8 cellular contexts compared by ENCODE assay signal in genomic region chr7:131072505-131073091, GRCh38.
DNase-seq lines count a peak whose midpoint lies in the region; ATAC-seq lines count a peak whose summit lies in the region.

No MANE protein-coding gene starts in this region.

- no peaks in the 10 kb centered on the region for H3K27me3 Mint-ChIP-seq in natural killer cell treated with Interleukin-12 subunit alpha and Interleukin-12 subunit beta and Interleukin-15 and Interleukin-18, amount 100 ng/mL, for 72 hours

- DNase-seq in GM03348 (ENCODE audit: low spot score), result peak; percentile 34
- DNase-seq in NCI-H524 (lab: John Stamatoyannopoulos, UW), result peak; percentile 26 to 61
- DNase-seq in cerebellar cortex (ENCODE audit: low spot score), result peak; percentile 37
- no peak for DNase-seq in natural killer cell treated with Interleukin-12 subunit alpha and Interleukin-12 subunit beta and Interleukin-15 and Interleukin-18, amount 100 ng/mL, for 72 hours (ENCODE audit: low spot score)
- DNase-seq in stimulated activated CD4-positive, alpha-beta T cell treated with anti-CD3 and anti-CD28 coated beads, Interleukin-12 subunit alpha, Interleukin-12 subunit beta, amount 100 ng/mL, for 4 hours, result no peak
- DNase-seq in GDM1 (lab: John Stamatoyannopoulos, UW), result no peak

- no peaks in the 10 kb centered on the region for H3K36me3 Mint-ChIP-seq in natural killer cell treated with Interleukin-12 subunit alpha and Interleukin-12 subunit beta and Interleukin-15 and Interleukin-18, amount 100 ng/mL, for 72 hours

- H3K9me3 Mint-ChIP-seq in natural killer cell treated with Interleukin-12 subunit alpha and Interleukin-12 subunit beta and Interleukin-15 and Interleukin-18, amount 100 ng/mL, for 72 hours, result no peaks in the 10 kb centered on the region

- H3K4me3 Mint-ChIP-seq in natural killer cell treated with Interleukin-12 subunit alpha and Interleukin-12 subunit beta and Interleukin-15 and Interleukin-18, amount 100 ng/mL, for 72 hours, result peak overlapping the region; percentile 27

- peaks cover 45 to 73% of the 10 kb centered on the region in 2 donors for H3K4me1 Mint-ChIP-seq in natural killer cell treated with Interleukin-12 subunit alpha and Interleukin-12 subunit beta and Interleukin-15 and Interleukin-18, amount 100 ng/mL, for 72 hours (ENCODE audit: low read depth in 2 of 2)

- peak in 1 of 2 donors; percentile 29 for ATAC-seq in natural killer cell treated with Interleukin-12 subunit alpha and Interleukin-12 subunit beta and Interleukin-15 and Interleukin-18, amount 100 ng/mL, for 72 hours
- ATAC-seq in GM21529 (IDR thresholded peaks at IDR 0.05; ENCODE audit: unreplicated experiment) (no peak), GM19452 (IDR thresholded peaks at IDR 0.05; ENCODE audit: unreplicated experiment) (no peak)

- H3K27ac Mint-ChIP-seq in natural killer cell treated with Interleukin-12 subunit alpha and Interleukin-12 subunit beta and Interleukin-15 and Interleukin-18, amount 100 ng/mL, for 72 hours, result peak overlapping the region; percentile 47 to 84

Comparison
In these comparisons a context has a peak if more than half of its experiments do, and no peak if none do; other contexts are left out.
1. DNase-seq: peak in GM03348 (single experiment), NCI-H524 (2 of 2) and cerebellar cortex (single experiment); none in natural killer cell treated with Interleukin-12 subunit alpha and Interleukin-12 subunit beta and Interleukin-15 and Interleukin-18, amount 100 ng/mL, for 72 hours (single experiment), stimulated activated CD4-positive, alpha-beta T cell treated with anti-CD3 and anti-CD28 coated beads, Interleukin-12 subunit alpha, Interleukin-12 subunit beta, amount 100 ng/mL, for 4 hours (single experiment) and GDM1 (single experiment).